13 cellular contexts compared by ENCODE assay signal in the genomic region with DNA sequence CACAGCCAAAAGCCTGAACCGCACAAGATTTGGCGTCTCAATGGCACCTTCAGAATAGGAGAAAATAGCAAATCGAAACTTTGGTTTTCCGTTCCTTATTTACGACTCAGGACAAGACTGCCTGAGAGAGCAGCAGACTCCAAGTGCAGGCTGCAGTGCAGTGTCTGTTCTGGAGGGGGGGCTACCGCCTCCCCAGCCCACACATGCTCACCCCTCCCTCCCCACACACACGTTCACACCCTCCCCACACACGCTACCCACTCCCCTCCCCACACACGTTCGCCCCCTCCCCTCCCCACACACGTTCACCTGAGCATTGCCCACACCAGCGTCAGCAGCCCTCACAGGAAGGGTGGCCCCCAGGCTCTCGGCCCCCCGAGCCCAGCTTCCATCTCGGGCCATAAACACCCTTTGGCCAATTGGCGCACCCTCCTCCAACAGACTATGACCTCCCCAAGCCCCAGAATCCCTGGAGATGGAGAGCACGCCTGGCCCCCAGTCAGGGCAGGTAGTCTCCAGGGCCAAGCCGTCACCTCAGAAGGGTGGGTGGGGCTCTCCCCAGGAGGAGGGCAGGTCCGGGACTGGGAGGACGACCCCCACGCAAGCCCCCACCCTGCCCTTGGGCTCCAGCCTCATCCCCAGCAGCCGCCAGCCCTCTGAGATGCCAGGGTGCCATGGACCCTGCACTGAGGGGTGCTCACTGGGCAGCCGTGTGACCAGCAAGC. TPM values are rescaled to one million over a fixed set of nuclear protein-coding genes. Genes with fewer than 3 reads are reported as not detected.
A peak's percentile ranks its signal among the peaks of the same experiment; 100 is the strongest.
DNase-seq lines count a peak whose midpoint lies in the region; ATAC-seq, FAIRE-seq and TF ChIP-seq lines count a peak whose summit lies in the region.
"Had no signal": no experiment of that assay in that cellular context is flagged by ENCODE, and none has a peak within 500 bp of the region (broad histone marks: within the 10 kb centered on the region; RNA-seq: fewer than 3 reads in every experiment).

No MANE protein-coding gene starts in this region.

- no peaks in the 10 kb centered on the region for H3K27me3 Mint-ChIP-seq in chondrocyte (ENCODE audit: low read depth)
- no peaks in the 10 kb centered on the region for H3K27me3 Mint-ChIP-seq in neural crest cell (ENCODE audit: low read depth)
- H3K27me3 Mint-ChIP-seq: brain had no signal

- no peak overlapping the region for H3K4me3 ChIP-seq in right lobe of liver
- H3K4me3 ChIP-seq in HepG2 (replicated peaks in 1 of 3; ENCODE audit: insufficient read depth in 1 of 3, low read depth in 2 of 3, low read length in 3 of 3), result no peak overlapping the region

- H3K4me1 Mint-ChIP-seq in chondrocyte (ENCODE audit: low read depth), result peaks cover 71% of the 10 kb centered on the region
- H3K4me1 Mint-ChIP-seq in neural crest cell, result peaks cover 28% of the 10 kb centered on the region

- in situ Hi-C loops in HepG2 (cut with HindIII; ENCODE audit: extremely low pct_ligation_motif_present, low pct_unique_long_range_greater_than_20kb), result no loop called here

- no peak overlapping the region for H3K9ac ChIP-seq in HepG2 (ENCODE audit: insufficient read depth, low read depth, low read length)

- H3K4me1 ChIP-seq in right lobe of liver (no peaks in the 10 kb centered on the region), HepG2 (ENCODE audit: insufficient read depth, low read length) (no peaks in the 10 kb centered on the region)

- DNase-seq in right lobe of liver (peak in 2 of 3 donors; percentile 41 to 43), HepG2 (ENCODE audit: low spot score) (no peak), chondrocyte (ENCODE audit: low spot score) (peak; percentile 75), neural crest cell (ENCODE audit: low read depth, low spot score) (no peak), SIG-M5 (lab: John Stamatoyannopoulos, UW) (no peak), cerebellum (ENCODE audit: low spot score) (no peak)
- DNase-seq: C1 segment of cervical spinal cord, NCI-H1436, small intestine had no signal

- no peak overlapping the region for H3K4me3 Mint-ChIP-seq in chondrocyte (ENCODE audit: unreplicated experiment)
- H3K4me3 Mint-ChIP-seq in neural crest cell, result peak overlapping the region; percentile 27
- H3K4me3 Mint-ChIP-seq: brain; T-helper 1 cell treated with Interleukin-12 subunit alpha and Interleukin-12 subunit beta and Interleukin-4 antibody, amounts not matched to agents 30 μg/mL and 1 μg/mL, for 36 hours had no signal

- H3K36me3 Mint-ChIP-seq in chondrocyte (ENCODE audit: low read depth) (peaks cover 2% of the 10 kb centered on the region), neural crest cell (ENCODE audit: low read depth) (no peaks in the 10 kb centered on the region)
- H3K36me3 Mint-ChIP-seq: brain had no signal

- H4K20me1 ChIP-seq in HepG2 (ENCODE audit: insufficient read depth, low read length), result no peaks in the 10 kb centered on the region

- TF ChIP-seq POLR2A in right lobe of liver (IDR thresholded peaks at IDR 0.05), result no peak
- TF ChIP-seq POLR2A in HepG2 (IDR thresholded peaks at IDR 0.05; ENCODE audit: insufficient read depth in 1 of 2, low read depth in 2 of 2, low read length in 2 of 2), result no peak

- no peaks in the 10 kb centered on the region for H3K9me3 ChIP-seq in right lobe of liver
- H3K9me3 ChIP-seq in HepG2 (ENCODE audit: low read length), result no peaks in the 10 kb centered on the region

- CTCF ChIA-PET in HepG2 (lab: Yijun Ruan, JAX; ENCODE audit: low intra/inter-chr PET ratio, low total read pairs), result no interaction called here

- H3K27me3 ChIP-seq in right lobe of liver, result no peaks in the 10 kb centered on the region
- H3K27me3 ChIP-seq in HepG2 (ENCODE audit: control insufficient read depth in 1 of 2, insufficient read depth in 2 of 2, low read length in 2 of 2), result peaks cover 15 to 53% of the 10 kb centered on the region in 2 experiments; a peak in 4 of 5 replicates

- peak overlapping the region; percentile 91 for H3K27ac Mint-ChIP-seq in chondrocyte (ENCODE audit: unreplicated experiment)
- H3K27ac Mint-ChIP-seq in neural crest cell (ENCODE audit: unreplicated experiment), result no peak overlapping the region
- H3K27ac Mint-ChIP-seq: T-helper 1 cell treated with Interleukin-12 subunit alpha and Interleukin-12 subunit beta and Interleukin-4 antibody, amounts not matched to agents 30 μg/mL and 1 μg/mL, for 36 hours had no signal

- H3K9me3 Mint-ChIP-seq in chondrocyte (ENCODE audit: low read depth), result no peaks in the 10 kb centered on the region
- no peaks in the 10 kb centered on the region for H3K9me3 Mint-ChIP-seq in neural crest cell
- H3K9me3 Mint-ChIP-seq: brain; T-helper 1 cell treated with Interleukin-12 subunit alpha and Interleukin-12 subunit beta and Interleukin-4 antibody, amounts not matched to agents 30 μg/mL and 1 μg/mL, for 36 hours had no signal

- intact Hi-C loops in right lobe of liver (cut with DNase I), result no loop called here
- intact Hi-C loops in HepG2 (cut with micrococcal nuclease; ENCODE audit: unreplicated experiment), result no loop called here

- no peak overlapping the region for H3K4me2 ChIP-seq in HepG2 (ENCODE audit: low read depth, low read length)

- TF ChIP-seq EP300 in HepG2 (IDR thresholded peaks at IDR 0.05; ENCODE audit: low read depth in 2 of 2, low read length in 2 of 2), result no peak
- TF ChIP-seq EP300 in HepG2 (CRISPR knock-in tag; IDR thresholded peaks at IDR 0.05; ENCODE audit: borderline replicate concordance), result no peak

- H3K27ac ChIP-seq in right lobe of liver (no peak overlapping the region), HepG2 (ENCODE audit: extremely low read length, insufficient read depth, low read length) (no peak overlapping the region)

- TF ChIP-seq RAD21 in HepG2 (CRISPR knock-in tag; IDR thresholded peaks at IDR 0.05), result no peak

- H2AFZ ChIP-seq in HepG2 (ENCODE audit: low read length), result no peak overlapping the region

- POLR2A ChIA-PET in HepG2 (lab: Yijun Ruan, JAX), result no interaction called here

- H3K79me2 ChIP-seq in HepG2 (ENCODE audit: insufficient read depth, low read length), result no peaks in the 10 kb centered on the region

- BruUV-seq in HepG2 (replicated peaks; lab: Mats Ljungman, UMichigan), result no TSS peak

- no peak for FAIRE-seq in HepG2 (lab: Jason Lieb, UNC)
- FAIRE-seq: small intestine had no signal

- 74% methylated on average over 7 of the region's 23 CpGs for WGBS in right lobe of liver (ENCODE audit: insufficient coverage, low coverage, low lambda C conversion rate, missing lambda C conversion rate)
- 43% methylated on average over 15 of the region's 23 CpGs for WGBS in HepG2 (ENCODE audit: low lambda C conversion rate)

- no peak for ATAC-seq in right lobe of liver
- no peak for ATAC-seq in HepG2
- ATAC-seq in HG02642 (IDR thresholded peaks at IDR 0.05; ENCODE audit: poor library complexity, unreplicated experiment), result no peak
- ATAC-seq in HG02970 (IDR thresholded peaks at IDR 0.05; ENCODE audit: low FRiP score, unreplicated experiment), result no peak

- no peaks in the 10 kb centered on the region for H3K36me3 ChIP-seq in right lobe of liver
- H3K36me3 ChIP-seq in HepG2 (replicated peaks in 1 of 2; ENCODE audit: control insufficient read depth in 1 of 2, insufficient read depth in 2 of 2, low read length in 2 of 2), result no peaks in the 10 kb centered on the region

- TF ChIP-seq CTCF in right lobe of liver (IDR thresholded peaks at IDR 0.05), result no peak
- no peak for TF ChIP-seq CTCF in HepG2 (CRISPR knock-in tag; IDR thresholded peaks at IDR 0.05)
- TF ChIP-seq CTCF in chondrocyte (IDR thresholded peaks at IDR 0.05), result no peak
- no peak for TF ChIP-seq CTCF in neural crest cell (conservative IDR thresholded peaks at IDR 0.05)

TF ChIP-seq in HepG2, 621 proteins besides CTCF, POLR2A, EP300 and RAD21 (continues in another document):
- TF ChIP-seq TFAP4 (IDR thresholded peaks at IDR 0.05; ENCODE audit: borderline replicate concordance, low read depth) (no peak), NFYB (CRISPR knock-in tag; IDR thresholded peaks at IDR 0.05) (no peak)

RNA-seq across cellular contexts. Expression of gene RASA3, which starts 27.6 kb away (rescaled TPM):
- 1 to 10 TPM; 3.5 to 7.9 (median 4.6) TPM for total RNA-seq in right lobe of liver
- total RNA-seq in HepG2 (2016; rRNA removed; fragmentation: Illumina TruSeq; extraction: Trizol), result not detected in 2 replicates
- not detected in 2 replicates for total RNA-seq in HepG2 (2016; cell fraction: cytosol; rRNA removed; fragmentation: Illumina TruSeq; extraction: Trizol; ENCODE audit: low read depth)
- 0.06 and 0.09 TPM in 2 replicates for total RNA-seq in HepG2 (2016; cell fraction: insoluble cytoplasmic fraction; rRNA removed; fragmentation: Illumina TruSeq; extraction: Trizol)
- not detected in 2 replicates for total RNA-seq in HepG2 (2016; cell fraction: membrane; rRNA removed; fragmentation: Illumina TruSeq; extraction: Trizol)
- total RNA-seq in HepG2 (2016; cell fraction: nucleus; rRNA removed; fragmentation: Illumina TruSeq; extraction: Trizol), result 0.09 TPM in 1 of 2 replicates, not detected in the other
- 0.05 and 0.07 TPM in 2 replicates for polyA plus RNA-seq in HepG2 (2011; rRNA removed)
- polyA plus RNA-seq in HepG2 (2011; cell fraction: cytosol; rRNA removed), result 0.09 TPM in 2 replicates
- polyA plus RNA-seq in HepG2 (2011; cell fraction: nucleus; rRNA removed), result 0.14 and 0.21 TPM in 2 replicates
- 0.04 TPM in 1 of 2 replicates, not detected in the other for polyA plus RNA-seq in HepG2 (2012)
- not detected in 2 replicates for polyA plus RNA-seq in HepG2 (2016; cell fraction: cytosol; fragmentation: Illumina TruSeq; extraction: Trizol; ENCODE audit: low read depth)
- polyA plus RNA-seq in HepG2 (2016; cell fraction: insoluble cytoplasmic fraction; fragmentation: Illumina TruSeq; extraction: Trizol; ENCODE audit: low read depth), result not detected in 2 replicates
- not detected in 2 replicates for polyA plus RNA-seq in HepG2 (2016; cell fraction: membrane; fragmentation: Illumina TruSeq; extraction: Trizol; ENCODE audit: low read depth)
- 0.11 TPM in 1 of 2 replicates, not detected in the other for polyA plus RNA-seq in HepG2 (2016; cell fraction: nucleus; fragmentation: Illumina TruSeq; extraction: Trizol; ENCODE audit: insufficient read depth, low read depth)
- polyA minus RNA-seq in HepG2 (2011; rRNA and poly(A)+ RNA removed; ENCODE audit: low replicate concordance), result 0.20 and 10.0 TPM in 2 replicates
- 0.20 and 0.26 TPM in 2 replicates for polyA minus RNA-seq in HepG2 (2011; cell fraction: cytosol; rRNA and poly(A)+ RNA removed)
- 0.12 and 0.26 TPM in 2 replicates for polyA minus RNA-seq in HepG2 (2011; cell fraction: nucleus; rRNA and poly(A)+ RNA removed)
- 29.9 to 40.0 TPM (median 31.2 TPM) in 3 replicates for total RNA-seq in chondrocyte
- 29.5 and 31.5 TPM in 2 replicates for total RNA-seq in neural crest cell
- total RNA-seq in cerebellum, result 19.1 TPM

Comparison
In these comparisons a context has a peak if more than half of its experiments do, and no peak if none do; other contexts are left out.
1. DNase-seq: peak in right lobe of liver (2 of 3) and chondrocyte (single experiment); none in HepG2 (single experiment), neural crest cell (single experiment), SIG-M5 (single experiment) and cerebellum (single experiment).